In the genomic region with DNA sequence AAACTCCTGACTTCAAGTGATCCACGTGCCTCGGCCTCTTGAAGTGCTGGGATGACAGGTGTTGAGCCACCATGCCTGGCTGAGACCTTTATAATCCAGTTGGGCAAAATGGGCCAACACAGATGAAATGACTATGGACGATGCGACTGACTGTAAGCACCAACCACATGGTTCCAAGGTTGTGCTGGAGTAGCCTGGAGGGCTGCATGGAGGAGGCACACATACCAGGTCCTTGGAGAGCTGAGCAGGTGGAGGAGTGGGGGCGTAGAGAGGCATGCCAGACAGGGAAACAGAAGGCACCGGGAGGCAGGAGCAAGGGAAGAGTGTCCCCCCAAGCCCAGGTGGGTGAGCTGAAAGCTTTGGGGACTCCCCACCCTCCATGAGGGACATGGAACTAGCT, we compare ENCODE assay signal across 27 cellular contexts.
DNase-seq lines count a peak whose midpoint lies in the region; ATAC-seq, FAIRE-seq and TF ChIP-seq lines count a peak whose summit lies in the region.
"Had no signal": no experiment of that assay in that cellular context is flagged by ENCODE, and none has a peak within 500 bp of the region (broad histone marks: within the 10 kb centered on the region; RNA-seq: fewer than 3 reads in every experiment).

No MANE protein-coding gene starts in this region.

- no peak for TF ChIP-seq POLR2A in A549 (IDR thresholded peaks at IDR 0.05; ENCODE audit: low read length)

- H3K4me3 Mint-ChIP-seq in activated CD4-positive, alpha-beta T cell treated with anti-CD3 and anti-CD28 coated beads, Interleukin-2, amount 10 ng/mL, durations not matched to agents 24 days and 14 days, result no peak overlapping the region
- no peak overlapping the region for H3K4me3 Mint-ChIP-seq in astrocyte (ENCODE audit: unreplicated experiment)
- H3K4me3 Mint-ChIP-seq: activated naive CD8-positive, alpha-beta T cell; CD4-positive, alpha-beta memory T cell; stimulated activated naive B cell treated with anti-CD40 and anti-IgM and Interleukin-4, amounts not matched to agents 10 μg/mL and 1 μg/mL and 100 μg/mL, for 72 hours had no signal

- H3K4me2 ChIP-seq in A549, result no peak overlapping the region
- no peak overlapping the region for H3K4me2 ChIP-seq in astrocyte (ENCODE audit: low read length)

- H4K20me1 ChIP-seq in astrocyte (ENCODE audit: insufficient read depth, low read length), result peaks cover 68% of the 10 kb centered on the region

- H3K27me3 ChIP-seq in astrocyte (ENCODE audit: insufficient read depth, low read length) (no peaks in the 10 kb centered on the region), neutrophil (no peaks in the 10 kb centered on the region)
- H3K27me3 ChIP-seq: Peyer's patch, testis, uterus had no signal

- H3K27ac ChIP-seq in A549, result no peak overlapping the region
- no peak overlapping the region for H3K27ac ChIP-seq in astrocyte (ENCODE audit: low read depth, low read length)
- peak overlapping the region; percentile 97 for H3K27ac ChIP-seq in neutrophil
- H3K27ac ChIP-seq: GM23248, testis, uterus had no signal

- no peaks in the 10 kb centered on the region for H3K9me3 Mint-ChIP-seq in activated CD4-positive, alpha-beta T cell treated with anti-CD3 and anti-CD28 coated beads, Interleukin-2, amount 10 ng/mL, durations not matched to agents 24 days and 14 days
- peaks cover 2% of the 10 kb centered on the region for H3K9me3 Mint-ChIP-seq in astrocyte (ENCODE audit: unreplicated experiment)
- H3K9me3 Mint-ChIP-seq: CD4-positive, alpha-beta memory T cell; naive B cell; stimulated activated naive B cell treated with anti-CD40 and anti-IgM and Interleukin-4, amounts not matched to agents 10 μg/mL and 1 μg/mL and 100 μg/mL, for 72 hours had no signal

- TF ChIP-seq CTCF in A549 (IDR thresholded peaks at IDR 0.05) (no peak), astrocyte (IDR thresholded peaks at IDR 0.05; ENCODE audit: insufficient read depth, low read depth, low read length) (no peak), neutrophil (IDR thresholded peaks at IDR 0.05) (no peak)

- CTCF ChIA-PET in A549 (lab: Yijun Ruan, JAX), result interaction anchor here (0.7 to 1.1 kb wide), 2 partner anchors 28 to 53 kb away, joined by 3 read pairs; no protein-coding TSS in a partner anchor

- H2AFZ ChIP-seq in astrocyte (ENCODE audit: low read depth, low read length), result no peak overlapping the region
- H2AFZ ChIP-seq: GM23248 had no signal

- H3K36me3 ChIP-seq in astrocyte (ENCODE audit: insufficient read depth, low read length) (peaks cover 8% of the 10 kb centered on the region), neutrophil (peaks cover 49% of the 10 kb centered on the region)
- H3K36me3 ChIP-seq: uterus had no signal

- H3K4me1 Mint-ChIP-seq in activated CD4-positive, alpha-beta T cell treated with anti-CD3 and anti-CD28 coated beads, Interleukin-2, amount 10 ng/mL, durations not matched to agents 24 days and 14 days, result peaks cover 28% of the 10 kb centered on the region
- no peaks in the 10 kb centered on the region for H3K4me1 Mint-ChIP-seq in astrocyte (ENCODE audit: low read depth, unreplicated experiment)

- WGBS in A549 (ENCODE audit: missing lambda C conversion rate), result 94% methylated on average over 6 of the region's 6 CpGs

- intact Hi-C loops in activated CD4-positive, alpha-beta T cell treated with anti-CD3 and anti-CD28 coated beads, Interleukin-2, amount 10 ng/mL, durations not matched to agents 24 days and 14 days (cut with micrococcal nuclease), result no loop called here

- POLR2A ChIA-PET in A549 (lab: Yijun Ruan, JAX), result no interaction called here

- H3K9ac ChIP-seq in astrocyte (ENCODE audit: low read length), result no peak overlapping the region
- H3K9ac ChIP-seq: GM23248 had no signal

- ATAC-seq in A549, result no peak
- ATAC-seq: esophagus mucosa; stimulated activated naive B cell treated with anti-CD40 and anti-IgM and Interleukin-4, amounts not matched to agents 10 μg/mL and 1 μg/mL and 100 μg/mL, for 72 hours had no signal

- H3K27ac Mint-ChIP-seq in activated CD4-positive, alpha-beta T cell treated with anti-CD3 and anti-CD28 coated beads, Interleukin-2, amount 10 ng/mL, durations not matched to agents 24 days and 14 days, result peak overlapping the region; percentile 12
- H3K27ac Mint-ChIP-seq in astrocyte (ENCODE audit: unreplicated experiment), result peak overlapping the region; percentile 8
- H3K27ac Mint-ChIP-seq: activated naive CD8-positive, alpha-beta T cell; stimulated activated naive B cell treated with anti-CD40 and anti-IgM and Interleukin-4, amounts not matched to agents 10 μg/mL and 1 μg/mL and 100 μg/mL, for 72 hours had no signal

- H3K9me3 ChIP-seq in A549 (no peaks in the 10 kb centered on the region), astrocyte (ENCODE audit: insufficient read depth, low read depth, low read length) (no peaks in the 10 kb centered on the region), neutrophil (no peaks in the 10 kb centered on the region)
- H3K9me3 ChIP-seq: Peyer's patch, testis, uterus had no signal

- no peak overlapping the region for H3K4me3 ChIP-seq in A549
- no peak overlapping the region for H3K4me3 ChIP-seq in astrocyte (ENCODE audit: insufficient read depth, low read depth, low read length)
- H3K4me3 ChIP-seq in neutrophil (ENCODE audit: low read depth in 1 of 2, low read length in 1 of 2), result peak overlapping the region; percentile 45 to 61
- H3K4me3 ChIP-seq: GM23248, Peyer's patch, testis, uterus had no signal

- H3K4me1 ChIP-seq in A549, result no peaks in the 10 kb centered on the region
- no peaks in the 10 kb centered on the region for H3K4me1 ChIP-seq in astrocyte (ENCODE audit: insufficient read depth, low read length)
- peaks cover 52 to 60% of the 10 kb centered on the region in 2 experiments for H3K4me1 ChIP-seq in neutrophil (ENCODE audit: control insufficient read depth in 1 of 2, insufficient read depth in 1 of 2, low read depth in 1 of 2, low read length in 1 of 2)
- H3K4me1 ChIP-seq: uterus had no signal

- FAIRE-seq in A549 (lab: Jason Lieb, UNC) (no peak), astrocyte (lab: Jason Lieb, UNC) (no peak), HTR-8/SVneo (lab: Jason Lieb, UNC) (no peak)
- FAIRE-seq: A204.1, GM19239, keratinocyte, TTC549 had no signal

- DNase-seq in activated CD4-positive, alpha-beta T cell treated with anti-CD3 and anti-CD28 coated beads, Interleukin-2, amount 10 ng/mL, durations not matched to agents 24 days and 14 days, result no peak
- DNase-seq in activated CD4-positive, alpha-beta T cell treated with anti-CD3 and anti-CD28 coated beads, Interleukin-2, amount 50 U/mL, for 4 hours, result no peak
- no peak for DNase-seq in A549 (ENCODE audit: low read depth in 1 of 2, low spot score in 1 of 2)
- DNase-seq in astrocyte (ENCODE audit: low read depth), result no peak
- DNase-seq in SK-N-DZ (ENCODE audit: low spot score), result no peak
- no peak for DNase-seq in T1000 (lab: John Stamatoyannopoulos, UW)
- DNase-seq in HTR-8/SVneo (ENCODE audit: insufficient read length, low spot score), result no peak
- DNase-seq: activated CD4-positive, CD25-positive, alpha-beta regulatory T cell; cortex of kidney; glutamatergic neuron; GM23248; naive B cell; NCI-H1694 treated with DMSO at 0.1 percent for 48 hours; NCI-H82; Peyer's patch; stimulated activated naive B cell treated with anti-CD40 and anti-IgM and Interleukin-4, amounts not matched to agents 10 μg/mL and 1 μg/mL and 100 μg/mL, for 72 hours; SW 1271; testis; uterus had no signal

- TF ChIP-seq RAD21 in A549 (conservative IDR thresholded peaks at IDR 0.05 in 1 of 2, IDR thresholded peaks at IDR 0.05 in 1 of 2), result no peak

- H3K36me3 Mint-ChIP-seq in activated CD4-positive, alpha-beta T cell treated with anti-CD3 and anti-CD28 coated beads, Interleukin-2, amount 10 ng/mL, durations not matched to agents 24 days and 14 days (ENCODE audit: low read depth), result peaks cover 38% of the 10 kb centered on the region
- peaks cover 28% of the 10 kb centered on the region for H3K36me3 Mint-ChIP-seq in astrocyte (ENCODE audit: low read depth, unreplicated experiment)

- peaks cover 4% of the 10 kb centered on the region for H3K79me2 ChIP-seq in astrocyte (ENCODE audit: insufficient read depth, low read length)

- no peak for TF ChIP-seq EP300 in A549 (IDR thresholded peaks at IDR 0.05)

- no peaks in the 10 kb centered on the region for H3K27me3 Mint-ChIP-seq in activated CD4-positive, alpha-beta T cell treated with anti-CD3 and anti-CD28 coated beads, Interleukin-2, amount 10 ng/mL, durations not matched to agents 24 days and 14 days
- H3K27me3 Mint-ChIP-seq in astrocyte (ENCODE audit: low read depth, unreplicated experiment), result no peaks in the 10 kb centered on the region
- H3K27me3 Mint-ChIP-seq: activated naive CD8-positive, alpha-beta T cell; CD4-positive, alpha-beta memory T cell; naive B cell; stimulated activated naive B cell treated with anti-CD40 and anti-IgM and Interleukin-4, amounts not matched to agents 10 μg/mL and 1 μg/mL and 100 μg/mL, for 72 hours had no signal

TF ChIP-seq in A549, 52 proteins besides CTCF, POLR2A, EP300 and RAD21:
- no peak for TF ChIP-seq POLR2AphosphoS2 (conservative IDR thresholded peaks at IDR 0.05; ENCODE audit: low read length)
- TF ChIP-seq ZFP36 (IDR thresholded peaks at IDR 0.05; ENCODE audit: borderline replicate concordance, partially characterized antibody), result peak; percentile 93
- TF ChIP-seq TP53 (CRISPR knock-in tag; IDR thresholded peaks at IDR 0.05), result no peak

Comparison
In these comparisons a context has a peak if more than half of its experiments do, and no peak if none do; other contexts are left out.
1. H3K4me3 ChIP-seq: peak in neutrophil (2 of 2); none in A549 (single experiment) and astrocyte (single experiment).